Comparison of ENCODE assay signal across 27 cellular contexts in genomic region chr2:120150040-120150482, GRCh38.
"Had no signal": no experiment of that assay in that cellular context is flagged by ENCODE, and none has a peak within 500 bp of the region (broad histone marks: within the 10 kb centered on the region; RNA-seq: fewer than 3 reads in every experiment).

No MANE protein-coding gene starts in this region.

- H3K79me2 ChIP-seq: parathyroid adenoma had no signal

- ATAC-seq: left lobe of liver; naive thymus-derived CD4-positive, alpha-beta T cell; stimulated activated naive CD8-positive, alpha-beta T cell treated with anti-CD3 and anti-CD28 coated beads, Interleukin-15, amount 100 ng/mL, for 72 hours; upper lobe of right lung had no signal

- H3K4me2 ChIP-seq: neural progenitor cell, smooth muscle cell had no signal

- H3K9me3 ChIP-seq: uterus had no signal

- H3K27me3 ChIP-seq: neural progenitor cell, right lobe of liver, suprapubic skin, transverse colon, upper lobe of right lung, uterus had no signal

- H3K9ac ChIP-seq: neural progenitor cell, parathyroid adenoma had no signal

- H3K4me3 ChIP-seq: coronary artery, neural progenitor cell, right lobe of liver, smooth muscle cell, suprapubic skin, transverse colon, upper lobe of right lung, uterus had no signal

- FAIRE-seq: endometrium, keratinocyte had no signal

- H3K36me3 ChIP-seq: upper lobe of right lung had no signal

- H3K4me1 ChIP-seq: neural progenitor cell, parathyroid adenoma, right lobe of liver, suprapubic skin, transverse colon, upper lobe of right lung, uterus had no signal

- H3K27ac ChIP-seq: coronary artery, neural progenitor cell, parathyroid adenoma, right lobe of liver, suprapubic skin, transverse colon, upper lobe of right lung, uterus had no signal

- DNase-seq: dermis blood vessel endothelial cell; effector memory CD4-positive, alpha-beta T cell; foreskin melanocyte; hypothalamus; immature natural killer cell; mammary epithelial cell; mesendoderm; midbrain; naive thymus-derived CD4-positive, alpha-beta T cell; right lobe of liver; stimulated activated CD4-positive, alpha-beta T cell treated with anti-CD3 and anti-CD28 coated beads, Interleukin-12 subunit alpha, Interleukin-12 subunit beta, amount 100 ng/mL, for 4 hours; stimulated activated CD4-positive, alpha-beta T cell treated with anti-CD3 and anti-CD28 coated beads, Interleukin-1b, Interleukin-23, amount 100 ng/mL, for 48 hours; stimulated activated CD4-positive, alpha-beta T cell treated with anti-CD3 and anti-CD28 coated beads, Interleukin-4, amount 100 ng/mL, for 1 hour; stimulated activated CD8-positive, alpha-beta memory T cell treated with anti-CD3 and anti-CD28 coated beads, Interleukin-4, amount 100 ng/mL, for 48 hours; stimulated activated naive CD4-positive, alpha-beta T cell; stimulated activated naive CD8-positive, alpha-beta T cell treated with anti-CD3 and anti-CD28 coated beads, Interleukin-15, amount 100 ng/mL, for 72 hours; transverse colon; upper lobe of right lung; uterus had no signal

- H2AFZ ChIP-seq: neural progenitor cell, parathyroid adenoma had no signal
